ENCODE assay signal across 1 cellular context in genomic region chr5:131677115-131677514, GRCh38.
TF ChIP-seq lines count a peak whose summit lies in the region.

No MANE protein-coding gene starts in this region.

TF ChIP-seq in liver, 16 proteins besides CTCF, POLR2A, EP300 and RAD21 (continued from another document):
- TF ChIP-seq ATF3 (IDR thresholded peaks at IDR 0.05) (no peak), FOXA1 (IDR thresholded peaks at IDR 0.05) (no peak), NR2F2 (IDR thresholded peaks at IDR 0.05) (no peak), HNF4G (IDR thresholded peaks at IDR 0.05) (no peak), TAF1 (conservative IDR thresholded peaks at IDR 0.05) (no peak), REST (IDR thresholded peaks at IDR 0.05) (no peak), YY1 (IDR thresholded peaks at IDR 0.05) (no peak), RXRA (IDR thresholded peaks at IDR 0.05) (peak in 1 of 2 donors; percentile 60), JUND (IDR thresholded peaks at IDR 0.05) (peak in 1 of 2 donors; percentile 51), HNF4A (conservative IDR thresholded peaks at IDR 0.05) (peak in 1 of 2 donors; percentile 60), GABPA (IDR thresholded peaks at IDR 0.05 in 1 of 2, conservative IDR thresholded peaks at IDR 0.05 in 1 of 2) (peak in 1 of 2 donors; percentile 24)
- TF ChIP-seq, protein P1, sequence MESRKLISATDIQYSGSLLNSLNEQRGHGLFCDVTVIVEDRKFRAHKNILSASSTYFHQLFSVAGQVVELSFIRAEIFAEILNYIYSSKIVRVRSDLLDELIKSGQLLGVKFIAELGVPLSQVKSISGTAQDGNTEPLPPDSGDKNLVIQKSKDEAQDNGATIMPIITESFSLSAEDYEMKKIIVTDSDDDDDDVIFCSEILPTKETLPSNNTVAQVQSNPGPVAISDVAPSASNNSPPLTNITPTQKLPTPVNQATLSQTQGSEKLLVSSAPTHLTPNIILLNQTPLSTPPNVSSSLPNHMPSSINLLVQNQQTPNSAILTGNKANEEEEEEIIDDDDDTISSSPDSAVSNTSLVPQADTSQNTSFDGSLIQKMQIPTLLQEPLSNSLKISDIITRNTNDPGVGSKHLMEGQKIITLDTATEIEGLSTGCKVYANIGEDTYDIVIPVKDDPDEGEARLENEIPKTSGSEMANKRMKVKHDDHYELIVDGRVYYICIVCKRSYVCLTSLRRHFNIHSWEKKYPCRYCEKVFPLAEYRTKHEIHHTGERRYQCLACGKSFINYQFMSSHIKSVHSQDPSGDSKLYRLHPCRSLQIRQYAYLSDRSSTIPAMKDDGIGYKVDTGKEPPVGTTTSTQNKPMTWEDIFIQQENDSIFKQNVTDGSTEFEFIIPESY (IDR thresholded peaks at IDR 0.05): peak; percentile 23
- TF ChIP-seq, protein P2, sequence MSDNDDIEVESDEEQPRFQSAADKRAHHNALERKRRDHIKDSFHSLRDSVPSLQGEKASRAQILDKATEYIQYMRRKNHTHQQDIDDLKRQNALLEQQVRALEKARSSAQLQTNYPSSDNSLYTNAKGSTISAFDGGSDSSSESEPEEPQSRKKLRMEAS (IDR thresholded peaks at IDR 0.05): peak; percentile 38
